ENCODE assay signal across 10 cellular contexts in the genomic region with DNA sequence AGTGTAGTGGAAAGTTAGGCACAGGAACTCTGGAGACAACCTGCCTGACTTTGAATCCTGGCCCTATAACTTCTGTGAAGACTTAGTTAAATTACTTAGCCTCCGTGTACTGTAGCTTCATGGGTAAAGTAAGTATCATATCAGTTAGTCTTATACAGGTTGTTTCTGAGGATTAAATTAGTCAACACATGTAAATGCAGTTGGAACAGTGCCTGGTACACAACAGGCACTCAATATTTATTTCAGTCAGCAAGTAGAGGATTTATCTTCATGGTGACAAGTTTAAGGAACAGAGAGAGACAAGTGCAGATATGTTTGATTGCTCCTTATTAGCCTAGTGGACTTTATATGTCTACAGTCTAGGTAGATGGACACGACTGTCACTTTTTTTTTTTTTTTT. TPM values are rescaled to one million over a fixed set of nuclear protein-coding genes. Genes with fewer than 3 reads are reported as not detected.
DNase-seq lines count a peak whose midpoint lies in the region; ATAC-seq and TF ChIP-seq lines count a peak whose summit lies in the region.
"Had no signal": no experiment of that assay in that cellular context is flagged by ENCODE, and none has a peak within 500 bp of the region (broad histone marks: within the 10 kb centered on the region; RNA-seq: fewer than 3 reads in every experiment).

No MANE protein-coding gene starts in this region.

- ATAC-seq in left ventricle myocardium superior: no peak
- no peak for ATAC-seq in foreskin keratinocyte
- ATAC-seq in HG02973 (IDR thresholded peaks at IDR 0.05; ENCODE audit: unreplicated experiment): no peak

- H3K36me3 ChIP-seq in cardiac muscle cell: no peaks in the 10 kb centered on the region
- H3K36me3 ChIP-seq in adipocyte (ENCODE audit: control insufficient read depth, insufficient read depth, low read length, severe bottlenecking): no peaks in the 10 kb centered on the region
- H3K36me3 ChIP-seq in iPS-20b (ENCODE audit: insufficient read depth, low read depth, low read length): no peaks in the 10 kb centered on the region

- H3K9ac ChIP-seq in adipocyte (ENCODE audit: low read length) (peak overlapping the region; percentile 80), iPS-20b (ENCODE audit: low read depth, low read length) (no peak overlapping the region)

- peaks cover 89% of the 10 kb centered on the region for H3K27me3 Mint-ChIP-seq in type B pancreatic cell

- peaks cover 5% of the 10 kb centered on the region for H3K4me1 Mint-ChIP-seq in type B pancreatic cell (ENCODE audit: unreplicated experiment)

- H3K27me3 ChIP-seq in cardiac muscle cell: peaks cover 65% of the 10 kb centered on the region
- no peaks in the 10 kb centered on the region for H3K27me3 ChIP-seq in adipocyte (replicated peaks; ENCODE audit: control insufficient read depth, insufficient read depth, low read length)
- H3K27me3 ChIP-seq in iPS-20b (ENCODE audit: insufficient read depth, low read length): peaks cover 65% of the 10 kb centered on the region
- H3K27me3 ChIP-seq in foreskin keratinocyte: peaks cover 48% of the 10 kb centered on the region

- H3K27ac Mint-ChIP-seq in type B pancreatic cell: no peak overlapping the region

- H3K4me3 ChIP-seq in cardiac muscle cell (peak overlapping the region; percentile 33), adipocyte (ENCODE audit: low read length) (peak overlapping the region; percentile 91), iPS-20b (ENCODE audit: low read length) (peak overlapping the region; percentile 75; the same call in 1 of the 2 replicates)

- DNase-seq in cardiac muscle cell (ENCODE audit: low read depth in 1 of 2, low spot score in 1 of 2) (no peak), left ventricle myocardium superior (no peak), adipocyte (ENCODE audit: low read depth) (no peak), type B pancreatic cell (ENCODE audit: extremely low spot score, unreplicated experiment) (no peak), foreskin keratinocyte (no peak), kidney glomerular epithelial cell (lab: John Stamatoyannopoulos, UW) (no peak)
- DNase-seq: NCI-H526, SW 1271 had no signal

- no peak for TF ChIP-seq CTCF in cardiac muscle cell (IDR thresholded peaks at IDR 0.05; ENCODE audit: low read depth, low read length)
- TF ChIP-seq CTCF in type B pancreatic cell (conservative IDR thresholded peaks at IDR 0.05): no peak
- TF ChIP-seq CTCF in foreskin keratinocyte (conservative IDR thresholded peaks at IDR 0.05): no peak

- no peak overlapping the region for H3K27ac ChIP-seq in cardiac muscle cell
- H3K27ac ChIP-seq in iPS-20b (ENCODE audit: low read length): no peak overlapping the region
- H3K27ac ChIP-seq in foreskin keratinocyte: no peak overlapping the region

- H3K4me3 Mint-ChIP-seq in type B pancreatic cell: peak overlapping the region; percentile 92

- H3K9me3 ChIP-seq in cardiac muscle cell (ENCODE audit: low read depth): no peaks in the 10 kb centered on the region
- H3K9me3 ChIP-seq in adipocyte (ENCODE audit: control insufficient read depth, low read length): no peaks in the 10 kb centered on the region
- no peaks in the 10 kb centered on the region for H3K9me3 ChIP-seq in iPS-20b (ENCODE audit: insufficient read depth, low read depth, low read length)

- H3K4me1 ChIP-seq in cardiac muscle cell (ENCODE audit: low read depth): no peaks in the 10 kb centered on the region
- H3K4me1 ChIP-seq in adipocyte (ENCODE audit: control insufficient read depth, insufficient read depth, low read length): peaks cover 42% of the 10 kb centered on the region
- peaks cover 6% of the 10 kb centered on the region; the same call in 1 of the 2 replicates for H3K4me1 ChIP-seq in iPS-20b (ENCODE audit: insufficient read depth, low read length)
- H3K4me1 ChIP-seq in foreskin keratinocyte: peaks cover 5% of the 10 kb centered on the region

- no peaks in the 10 kb centered on the region for H3K9me3 Mint-ChIP-seq in type B pancreatic cell

- intact Hi-C loops in left ventricle myocardium superior (cut with micrococcal nuclease): no loop called here

- H3K36me3 Mint-ChIP-seq in type B pancreatic cell: no peaks in the 10 kb centered on the region

RNA-seq across cellular contexts. Expression of gene TSLP, which starts 2.7 kb away (rescaled TPM):
- total RNA-seq in cardiac muscle cell (0.30 and 0.42 TPM in 2 replicates), left ventricle myocardium superior (7.2 TPM), type B pancreatic cell (ENCODE audit: low replicate concordance) (not detected in 2 replicates), foreskin keratinocyte (0.18 TPM in 1 of 2 replicates, not detected in the other)
- polyA plus RNA-seq in cardiac muscle cell (0.78 and 1.4 TPM in 2 replicates), foreskin keratinocyte (0.06 and 0.22 TPM in 2 replicates)

RNA-seq across cellular contexts. Expression of gene WDR36, which starts 17.9 kb away (rescaled TPM):
- total RNA-seq in cardiac muscle cell (12.5 and 14.9 TPM in 2 replicates), left ventricle myocardium superior (14.5 TPM), type B pancreatic cell (ENCODE audit: low replicate concordance) (23.8 and 31.6 TPM in 2 replicates), foreskin keratinocyte (37.1 and 37.8 TPM in 2 replicates)
- polyA plus RNA-seq in cardiac muscle cell (14.1 and 15.0 TPM in 2 replicates), foreskin keratinocyte (6.0 and 7.1 TPM in 2 replicates)

Comparison
In these comparisons a context has a peak if more than half of its experiments do, and no peak if none do; other contexts are left out.
1. H3K4me3 ChIP-seq: peak in every context shown above with its lines; median percentile 91 in adipocyte; 75 in iPS-20b; 33 in cardiac muscle cell.